ENCODE assay signal across 1 cellular context in genomic region chr10:49679480-49679893, GRCh38.
TF ChIP-seq lines count a peak whose summit lies in the region.

C10orf53 (plus strand) TSS chr10:49679651; CDS start chr10:49679698, 47 bp downstream.

TF ChIP-seq in H1, 55 proteins besides CTCF, POLR2A, EP300 and RAD21:
- TF ChIP-seq SP2 (IDR thresholded peaks at IDR 0.05; ENCODE audit: low read length) (no peak), CHD1 (IDR thresholded peaks at IDR 0.05; ENCODE audit: low read depth, low read length) (no peak), CEBPB (IDR thresholded peaks at IDR 0.05; ENCODE audit: low read depth, low read length) (no peak), BRCA1 (IDR thresholded peaks at IDR 0.05; ENCODE audit: low read depth, low read length) (no peak), BACH1 (IDR thresholded peaks at IDR 0.05; ENCODE audit: low read length) (no peak), E2F6 (IDR thresholded peaks at IDR 0.05) (peak; percentile 73; the same call in 1 of the 2 replicates), RFX5 (IDR thresholded peaks at IDR 0.05; ENCODE audit: borderline replicate concordance, low read depth, low read length) (no peak), HDAC6 (IDR thresholded peaks at IDR 0.05; ENCODE audit: low read depth, low read length) (no peak), CTBP2 (IDR thresholded peaks at IDR 0.05; ENCODE audit: borderline replicate concordance, insufficient read depth, insufficient read length, low read length) (no peak), MAFK (IDR thresholded peaks at IDR 0.05; ENCODE audit: low read depth, low read length) (no peak), RBBP5 (IDR thresholded peaks at IDR 0.05; ENCODE audit: borderline replicate concordance, low read depth, low read length) (no peak), RXRA (IDR thresholded peaks at IDR 0.05; ENCODE audit: insufficient read depth, low read depth, low read length) (no peak), USF2 (IDR thresholded peaks at IDR 0.05; ENCODE audit: low read length) (peak; percentile 89), JUN (IDR thresholded peaks at IDR 0.05; ENCODE audit: low read depth, low read length) (no peak), POU5F1 (IDR thresholded peaks at IDR 0.05; ENCODE audit: low read depth, low read length) (no peak), GABPA (IDR thresholded peaks at IDR 0.05; ENCODE audit: borderline replicate concordance, insufficient read depth, low read length) (no peak), SAP30 (IDR thresholded peaks at IDR 0.05; ENCODE audit: insufficient read depth, insufficient replicate concordance, low read length) (no peak), BCL11A (IDR thresholded peaks at IDR 0.05; ENCODE audit: low read depth in 2 of 2, low read length in 2 of 2) (no peak), POLR2AphosphoS5 (IDR thresholded peaks at IDR 0.05; ENCODE audit: low read depth, low read length) (no peak), KDM5A (IDR thresholded peaks at IDR 0.05; ENCODE audit: low read length) (no peak), TCF12 (IDR thresholded peaks at IDR 0.05; ENCODE audit: low read depth, low read length) (no peak), GTF2F1 (IDR thresholded peaks at IDR 0.05; ENCODE audit: borderline replicate concordance, low read depth, low read length) (no peak), SIRT6 (IDR thresholded peaks at IDR 0.05; ENCODE audit: low read length) (no peak), YY1 (IDR thresholded peaks at IDR 0.05; ENCODE audit: low read depth, low read length) (0 out of 2 replicates have a peak, but pooled peaks have one; percentile 30), PHF8 (conservative IDR thresholded peaks at IDR 0.05; ENCODE audit: low read depth, low read length) (peak; percentile 43; the same call in 1 of the 2 replicates), RNF2 (IDR thresholded peaks at IDR 0.05; ENCODE audit: borderline replicate concordance, low read depth, low read length, missing control alignments, poor library complexity, severe bottlenecking) (no peak), ASH2L (IDR thresholded peaks at IDR 0.05; ENCODE audit: low read length) (no peak), SIX5 (IDR thresholded peaks at IDR 0.05; ENCODE audit: low read depth, low read length) (no peak), SRF (IDR thresholded peaks at IDR 0.05; ENCODE audit: low read depth, low read length) (no peak), TBP (IDR thresholded peaks at IDR 0.05; ENCODE audit: low read depth, low read length) (no peak), EGR1 (IDR thresholded peaks at IDR 0.05; ENCODE audit: borderline replicate concordance, low read depth, low read length) (peak; percentile 100), SP1 (IDR thresholded peaks at IDR 0.05; ENCODE audit: low read depth, low read length) (no peak), KDM4A (IDR thresholded peaks at IDR 0.05; ENCODE audit: low read depth, low read length, severe bottlenecking) (peak; percentile 85), TEAD4 (IDR thresholded peaks at IDR 0.05; ENCODE audit: low read depth, low read length) (no peak), TAF1 (IDR thresholded peaks at IDR 0.05; ENCODE audit: low read depth, low read length) (no peak), EZH2 (IDR thresholded peaks at IDR 0.05; ENCODE audit: low read depth, low read length, severe bottlenecking) (peak; percentile 34), ATF3 (IDR thresholded peaks at IDR 0.05; ENCODE audit: insufficient read depth, low read depth, low read length) (peak; percentile 74; the same call in 1 of the 2 replicates), SP4 (IDR thresholded peaks at IDR 0.05; ENCODE audit: low read length) (no peak), FOSL1 (IDR thresholded peaks at IDR 0.05; ENCODE audit: insufficient read depth, low read depth, low read length) (no peak), CHD2 (IDR thresholded peaks at IDR 0.05; ENCODE audit: low read length) (no peak), HDAC2 (IDR thresholded peaks at IDR 0.05; ENCODE audit: borderline replicate concordance in 1 of 2, low read depth in 2 of 2, low read length in 2 of 2) (0 out of 4 replicates have a peak, but pooled peaks of 1 of the 2 experiments have one; percentile 51), KDM1A (IDR thresholded peaks at IDR 0.05; ENCODE audit: borderline replicate concordance, low read length) (no peak), SUZ12 (IDR thresholded peaks at IDR 0.05; ENCODE audit: low read length) (peak; percentile 36), CBX8 (IDR thresholded peaks at IDR 0.05; ENCODE audit: borderline replicate concordance, low read depth, low read length) (no peak), SIN3A (conservative IDR thresholded peaks at IDR 0.05 in 1 of 2, IDR thresholded peaks at IDR 0.05 in 1 of 2; ENCODE audit: low read depth in 1 of 2, low read length in 2 of 2) (no peak), CBX5 (IDR thresholded peaks at IDR 0.05; ENCODE audit: low read depth, low read length) (no peak), MAX (IDR thresholded peaks at IDR 0.05) (peak; percentile 85), TAF7 (optimal IDR thresholded peaks at IDR 0.05; ENCODE audit: borderline replicate concordance, low read depth, low read length) (no peak), ZNF274 (IDR thresholded peaks at IDR 0.05; ENCODE audit: borderline replicate concordance, extremely low read depth, low read length) (no peak), NRF1 (IDR thresholded peaks at IDR 0.05; ENCODE audit: low read depth, low read length) (no peak), NANOG (IDR thresholded peaks at IDR 0.05; ENCODE audit: insufficient read depth, low read depth, low read length, poor library complexity, severe bottlenecking) (no peak), JUND (IDR thresholded peaks at IDR 0.05; ENCODE audit: low read length) (no peak), ATF2 (IDR thresholded peaks at IDR 0.05; ENCODE audit: low read length) (no peak), CHD7 (IDR thresholded peaks at IDR 0.05; ENCODE audit: insufficient replicate concordance, low read length) (no peak), CREB1 (IDR thresholded peaks at IDR 0.05) (no peak)
TF ChIP-seq in H1: peak in this region for 11.
